ENCODE assay signal across 17 cellular contexts in the genomic region with DNA sequence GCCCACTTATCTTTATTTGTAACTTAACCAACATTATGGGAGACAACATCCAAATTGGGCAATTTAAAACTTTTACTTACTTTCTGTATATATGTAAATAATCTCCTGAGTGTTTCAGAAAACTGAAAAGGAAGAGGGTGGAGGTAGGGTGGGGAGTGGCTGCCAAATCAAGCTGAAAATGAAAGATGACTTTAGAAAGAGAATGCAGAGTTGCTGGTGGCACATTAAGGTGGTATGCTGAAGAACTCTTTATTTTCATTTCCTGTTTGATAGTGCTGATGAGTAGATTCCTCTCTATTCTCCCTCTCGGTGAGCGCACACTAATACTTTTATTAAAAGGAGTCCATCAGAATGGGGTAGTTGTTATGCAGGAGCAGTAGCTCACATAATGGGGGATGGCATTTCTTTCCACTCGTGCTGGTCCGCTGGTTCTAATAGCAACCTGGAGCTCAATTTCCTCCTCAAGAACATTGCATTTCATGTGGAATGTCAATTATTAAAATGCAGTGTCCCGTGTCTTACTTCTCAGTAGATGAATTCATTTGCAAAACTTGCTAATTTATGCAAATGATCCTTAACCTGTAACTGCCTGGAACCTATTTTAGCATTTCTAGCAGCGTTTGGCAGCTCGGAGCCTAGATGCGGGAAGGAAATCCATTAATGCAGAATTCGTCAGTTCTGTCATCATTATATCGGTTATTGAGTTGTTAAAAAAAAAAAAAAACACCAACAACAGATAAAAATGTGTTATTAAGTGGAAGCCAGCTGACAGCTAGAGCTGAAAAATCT.
A peak's percentile ranks its signal among the peaks of the same experiment; 100 is the strongest.
DNase-seq lines count a peak whose midpoint lies in the region; ATAC-seq and TF ChIP-seq lines count a peak whose summit lies in the region.
"Had no signal": no experiment of that assay in that cellular context is flagged by ENCODE, and none has a peak within 500 bp of the region (broad histone marks: within the 10 kb centered on the region; RNA-seq: fewer than 3 reads in every experiment).

No MANE protein-coding gene starts in this region.

- ATAC-seq in GM19455 (IDR thresholded peaks at IDR 0.05; ENCODE audit: unreplicated experiment) (peak; percentile 85), HG02885 (IDR thresholded peaks at IDR 0.05; ENCODE audit: poor library complexity, unreplicated experiment) (peak; percentile 71), HG03442 (IDR thresholded peaks at IDR 0.05; ENCODE audit: unreplicated experiment) (no peak), GM19324 (IDR thresholded peaks at IDR 0.05; ENCODE audit: low FRiP score, unreplicated experiment) (no peak), HG02973 (IDR thresholded peaks at IDR 0.05; ENCODE audit: unreplicated experiment) (no peak)
- ATAC-seq: K562; natural killer cell treated with Interleukin-12 subunit alpha and Interleukin-12 subunit beta and Interleukin-15 and Interleukin-18, amount 100 ng/mL, for 72 hours had no signal

- H3K27me3 ChIP-seq in A673 (replicated peaks; ENCODE audit: insufficient read depth, low read depth, low read length, poor library complexity): no peaks in the 10 kb centered on the region
- H3K27me3 ChIP-seq: cardiac muscle cell had no signal

- no peak overlapping the region for H3K4me2 ChIP-seq in OCI-LY7 (ENCODE audit: low read length)

- TF ChIP-seq CTCF in A673 (conservative IDR thresholded peaks at IDR 0.05; ENCODE audit: low read depth, low read length) (no peak), OCI-LY7 (conservative IDR thresholded peaks at IDR 0.05; ENCODE audit: low read length) (peak; percentile 2; the same call in 1 of the 2 replicates)

- intact Hi-C loops in A673 (cut with micrococcal nuclease; ENCODE audit: unreplicated experiment) (loop anchor here (5.0 kb wide), 2 partner anchors 67 to 88 kb away; no protein-coding TSS in a partner anchor), OCI-LY7 (cut with micrococcal nuclease; ENCODE audit: unreplicated experiment) (no loop called here)

- CTCF ChIA-PET in A673 (lab: Charles Lee): no interaction called here
- CTCF ChIA-PET in OCI-LY7 (lab: Charles Lee; ENCODE audit: unreplicated experiment): no interaction called here

- no peaks in the 10 kb centered on the region for H3K9me3 ChIP-seq in A673 (ENCODE audit: low read depth, low read length, poor library complexity, severe bottlenecking)
- no peaks in the 10 kb centered on the region for H3K9me3 ChIP-seq in OCI-LY7 (ENCODE audit: low read length)

- BruUV-seq in A673 (replicated peaks; lab: Mats Ljungman, UMichigan): no TSS peak
- BruUV-seq in OCI-LY7 (replicated peaks; lab: Mats Ljungman, UMichigan): no TSS peak

- POLR2A ChIA-PET in A673 (lab: Charles Lee; ENCODE audit: low non-redundant PET): no interaction called here
- POLR2A ChIA-PET in OCI-LY7 (lab: Charles Lee): interaction anchor here (0.7 kb wide), 1 partner anchor 13 kb away, joined by 3 read pairs; no protein-coding TSS in a partner anchor

- H3K4me1 ChIP-seq in A673 (ENCODE audit: insufficient read depth, low read length, poor library complexity, severe bottlenecking) (peaks cover 80% of the 10 kb centered on the region), OCI-LY7 (ENCODE audit: insufficient read depth, low read length, poor library complexity, severe bottlenecking) (peaks cover 22% of the 10 kb centered on the region)

- no peak overlapping the region; the same call in 1 of the 2 replicates for H2AFZ ChIP-seq in OCI-LY7 (ENCODE audit: low read length)

- H3K79me2 ChIP-seq in OCI-LY7 (ENCODE audit: insufficient read depth, low read depth, low read length): no peaks in the 10 kb centered on the region

- peak overlapping the region; percentile 74 for H3K27ac ChIP-seq in A673 (ENCODE audit: low read depth, low read length, poor library complexity, severe bottlenecking)
- H3K27ac ChIP-seq in OCI-LY7 (ENCODE audit: low read depth, low read length, poor library complexity, severe bottlenecking): no peak overlapping the region
- H3K27ac ChIP-seq: cardiac muscle cell had no signal

- H3K9me2 ChIP-seq in OCI-LY7 (ENCODE audit: insufficient read depth, low read length): no peaks in the 10 kb centered on the region

- H4K20me1 ChIP-seq in OCI-LY7 (ENCODE audit: insufficient read depth, low read length): no peaks in the 10 kb centered on the region

- H3K4me3 ChIP-seq in A673 (ENCODE audit: low read depth, low read length, poor library complexity, severe bottlenecking) (no peak overlapping the region), OCI-LY7 (ENCODE audit: low read depth, low read length, poor library complexity, severe bottlenecking) (no peak overlapping the region)
- H3K4me3 ChIP-seq: cardiac muscle cell, K562 had no signal

- peak; percentile 57 for DNase-seq in A673 (ENCODE audit: low spot score)
- no peak for DNase-seq in OCI-LY7 (ENCODE audit: low spot score)
- no peak for DNase-seq in NCI-H748 treated with DMSO at 0.1 percent for 48 hours (lab: John Stamatoyannopoulos, UW)
- DNase-seq: 8988T; activated T-cell treated with anti-CD3 and anti-CD28 coated beads, Interleukin-2, amount 50 U/mL, for 48 hours; effector CD8-positive, alpha-beta T cell; mammary epithelial cell; NCI-H1105 treated with DMSO at 0.1 percent for 48 hours; NCI-H226 had no signal

- H3K36me3 ChIP-seq in A673 (ENCODE audit: insufficient read depth, low read length, poor library complexity, severe bottlenecking) (no peaks in the 10 kb centered on the region), OCI-LY7 (ENCODE audit: insufficient read depth, low read length) (no peaks in the 10 kb centered on the region)
- H3K36me3 ChIP-seq: cardiac muscle cell had no signal

Comparison
In these comparisons a context has a peak if more than half of its experiments do, and no peak if none do; other contexts are left out.
1. ATAC-seq: peak in GM19455 (single experiment) and HG02885 (single experiment); none in HG03442 (single experiment), GM19324 (single experiment) and HG02973 (single experiment).